Comparison of ENCODE assay signal across 7 cellular contexts in genomic region chr6:126333729-126334128, GRCh38.
"Had no signal": no experiment of that assay in that cellular context is flagged by ENCODE, and none has a peak within 500 bp of the region (broad histone marks: within the 10 kb centered on the region; RNA-seq: fewer than 3 reads in every experiment).

No MANE protein-coding gene starts in this region.

- FAIRE-seq: G401.6, GM12878, GM12891, GM12892, GM18507 had no signal

- DNase-seq: GDM1, GF-D8 had no signal

- H3K4me3 ChIP-seq: GM12878 had no signal

- ATAC-seq: GM12878 had no signal
